ENCODE assay signal across 15 cellular contexts in genomic region chr17:43114101-43114691, GRCh38. TPM values are rescaled to one million over a fixed set of nuclear protein-coding genes. Genes with fewer than 3 reads are reported as not detected.
DNase-seq lines count a peak whose midpoint lies in the region; ATAC-seq and TF ChIP-seq lines count a peak whose summit lies in the region.
"Had no signal": no experiment of that assay in that cellular context is flagged by ENCODE, and none has a peak within 500 bp of the region (broad histone marks: within the 10 kb centered on the region; RNA-seq: fewer than 3 reads in every experiment).

No MANE protein-coding gene starts in this region.

- peaks cover 9% of the 10 kb centered on the region for H3K4me1 ChIP-seq in body of pancreas
- H3K4me1 ChIP-seq in esophagus muscularis mucosa, result no peaks in the 10 kb centered on the region
- H3K4me1 ChIP-seq: Peyer's patch, SJSA1 had no signal

- DNase-seq in stimulated activated naive CD8-positive, alpha-beta T cell treated with anti-CD3 and anti-CD28 coated beads, Interleukin-15, Interleukin-2, amounts not matched to agents 100 U/mL and 50 U/mL, for 24 hours, result no peak
- DNase-seq in body of pancreas (no peak), mesothelial cell of epicardium (ENCODE audit: low spot score in 2 of 2, unreplicated experiment in 2 of 2) (no peak), GOT3 (lab: John Stamatoyannopoulos, UW) (no peak), NCI-H2196 treated with DMSO at 0.1 percent for 48 hours (lab: John Stamatoyannopoulos, UW; ENCODE audit: unreplicated experiment) (no peak), esophagus muscularis mucosa (ENCODE audit: extremely low spot score) (no peak)
- no peak for DNase-seq in activated CD8-positive, alpha-beta memory T cell treated with anti-CD3 and anti-CD28 coated beads, Interleukin-2, amount 50 U/mL, for 4 hours
- DNase-seq: CD4-positive, alpha-beta memory T cell; Kasumi-1; NCI-H1092 treated with DMSO at 0.1 percent for 48 hours; NCI-H2081; Peyer's patch had no signal

- H3K4me3 Mint-ChIP-seq in stimulated activated naive CD8-positive, alpha-beta T cell treated with anti-CD3 and anti-CD28 coated beads, Interleukin-15, Interleukin-2, amounts not matched to agents 100 ng/mL and 50 ng/mL, for 24 hours, result no peak overlapping the region
- no peak overlapping the region for H3K4me3 Mint-ChIP-seq in mesothelial cell of epicardium
- H3K4me3 Mint-ChIP-seq: CD4-positive, alpha-beta memory T cell had no signal

- peak overlapping the region; percentile 0 for H3K27ac Mint-ChIP-seq in stimulated activated naive CD8-positive, alpha-beta T cell treated with anti-CD3 and anti-CD28 coated beads, Interleukin-15, Interleukin-2, amounts not matched to agents 100 ng/mL and 50 ng/mL, for 24 hours
- H3K27ac Mint-ChIP-seq in mesothelial cell of epicardium, result peak overlapping the region; percentile 51
- H3K27ac Mint-ChIP-seq: CD4-positive, alpha-beta memory T cell had no signal

- no peaks in the 10 kb centered on the region for H3K36me3 ChIP-seq in body of pancreas (replicated peaks in 1 of 2; ENCODE audit: insufficient read depth in 1 of 2, low read depth in 2 of 2)
- H3K36me3 ChIP-seq in esophagus muscularis mucosa, result no peaks in the 10 kb centered on the region
- H3K36me3 ChIP-seq: Peyer's patch had no signal

- no peaks in the 10 kb centered on the region for H3K9me3 Mint-ChIP-seq in stimulated activated naive CD8-positive, alpha-beta T cell treated with anti-CD3 and anti-CD28 coated beads, Interleukin-15, Interleukin-2, amounts not matched to agents 100 ng/mL and 50 ng/mL, for 24 hours
- no peaks in the 10 kb centered on the region for H3K9me3 Mint-ChIP-seq in mesothelial cell of epicardium

- H3K27me3 ChIP-seq in body of pancreas, result no peaks in the 10 kb centered on the region
- H3K27me3 ChIP-seq in esophagus muscularis mucosa, result no peaks in the 10 kb centered on the region
- H3K27me3 ChIP-seq: Peyer's patch, SJSA1 had no signal

- ATAC-seq in stimulated activated naive CD8-positive, alpha-beta T cell treated with anti-CD3 and anti-CD28 coated beads, Interleukin-15, Interleukin-2, amounts not matched to agents 100 U/mL and 50 U/mL, for 24 hours, result no peak
- ATAC-seq in body of pancreas, result peak; percentile 33

- H3K9me3 ChIP-seq in body of pancreas (no peaks in the 10 kb centered on the region), esophagus muscularis mucosa (no peaks in the 10 kb centered on the region)
- H3K9me3 ChIP-seq: Peyer's patch, SJSA1 had no signal

- no peaks in the 10 kb centered on the region for H3K4me1 Mint-ChIP-seq in stimulated activated naive CD8-positive, alpha-beta T cell treated with anti-CD3 and anti-CD28 coated beads, Interleukin-15, Interleukin-2, amounts not matched to agents 100 ng/mL and 50 ng/mL, for 24 hours (ENCODE audit: low read depth)
- H3K4me1 Mint-ChIP-seq in mesothelial cell of epicardium, result peaks cover 16% of the 10 kb centered on the region
- H3K4me1 Mint-ChIP-seq: CD4-positive, alpha-beta memory T cell had no signal

- no peak for TF ChIP-seq EP300 in esophagus muscularis mucosa (IDR thresholded peaks at IDR 0.05)

- H3K4me3 ChIP-seq in body of pancreas (no peak overlapping the region), esophagus muscularis mucosa (no peak overlapping the region)
- H3K4me3 ChIP-seq: Peyer's patch, SJSA1 had no signal

- 35 to 50% methylated on average over 2 of the region's 2 CpGs for WGBS in body of pancreas, 2 donors
- 93% methylated on average over 2 of the region's 2 CpGs for WGBS in esophagus muscularis mucosa

- H3K27ac ChIP-seq in body of pancreas (no peak overlapping the region), esophagus muscularis mucosa (replicated peaks in 1 of 4) (no peak overlapping the region)
- H3K27ac ChIP-seq: HL-60, Peyer's patch, SJSA1 had no signal

- no peak for TF ChIP-seq POLR2A in body of pancreas (IDR thresholded peaks at IDR 0.05)
- no peak for TF ChIP-seq POLR2A in esophagus muscularis mucosa (IDR thresholded peaks at IDR 0.05; ENCODE audit: low read depth)

- intact Hi-C loops in body of pancreas (cut with DNase I) (no loop called here), esophagus muscularis mucosa (cut with DNase I) (no loop called here)

- peaks cover 54% of the 10 kb centered on the region for H3K36me3 Mint-ChIP-seq in stimulated activated naive CD8-positive, alpha-beta T cell treated with anti-CD3 and anti-CD28 coated beads, Interleukin-15, Interleukin-2, amounts not matched to agents 100 ng/mL and 50 ng/mL, for 24 hours (ENCODE audit: low read depth)
- H3K36me3 Mint-ChIP-seq in mesothelial cell of epicardium, result peaks cover 3% of the 10 kb centered on the region
- H3K36me3 Mint-ChIP-seq: CD4-positive, alpha-beta memory T cell had no signal

- no peaks in the 10 kb centered on the region for H3K27me3 Mint-ChIP-seq in stimulated activated naive CD8-positive, alpha-beta T cell treated with anti-CD3 and anti-CD28 coated beads, Interleukin-15, Interleukin-2, amounts not matched to agents 100 ng/mL and 50 ng/mL, for 24 hours
- H3K27me3 Mint-ChIP-seq in mesothelial cell of epicardium (ENCODE audit: low read depth), result no peaks in the 10 kb centered on the region
- H3K27me3 Mint-ChIP-seq: CD4-positive, alpha-beta memory T cell had no signal

- TF ChIP-seq CTCF in body of pancreas (IDR thresholded peaks at IDR 0.05) (no peak), mesothelial cell of epicardium (IDR thresholded peaks at IDR 0.05; ENCODE audit: unreplicated experiment) (no peak), esophagus muscularis mucosa (IDR thresholded peaks at IDR 0.05) (no peak)

RNA-seq across cellular contexts. Expression of gene BRCA1, which starts 11.0 kb away (rescaled TPM):
- 1 to 10 TPM; 2.6 to 7.6 TPM for total RNA-seq in body of pancreas
- 12.5 to 15.5 TPM (median 12.6 TPM) in 3 replicates for total RNA-seq in mesothelial cell of epicardium
- 1 to 10 TPM; 3.1 to 7.6 (median 4.7) TPM for total RNA-seq in esophagus muscularis mucosa

RNA-seq across cellular contexts. Expression of gene NBR1, which starts 56.8 kb away (rescaled TPM):
- 10 to 100 TPM; 16.2 to 41.0 TPM for total RNA-seq in body of pancreas
- 61.6 to 63.5 TPM (median 63.3 TPM) in 3 replicates for total RNA-seq in mesothelial cell of epicardium
- 100 to 1,000 TPM in 3 of 4 donors, 10 to 100 TPM in 1; 83.3 to 156 (median 104) TPM for total RNA-seq in esophagus muscularis mucosa
